Comparison of ENCODE assay signal across 8 cellular contexts in genomic region chr19:1905071-1905862, GRCh38. TPM values are rescaled to one million over a fixed set of nuclear protein-coding genes. Genes with fewer than 3 reads are reported as not detected.
DNase-seq lines count a peak whose midpoint lies in the region; ATAC-seq, FAIRE-seq and TF ChIP-seq lines count a peak whose summit lies in the region.

ADAT3 (plus strand) TSS chr19:1905399; CDS start chr19:1912048, 6,649 bp downstream.
A gene with protein sequence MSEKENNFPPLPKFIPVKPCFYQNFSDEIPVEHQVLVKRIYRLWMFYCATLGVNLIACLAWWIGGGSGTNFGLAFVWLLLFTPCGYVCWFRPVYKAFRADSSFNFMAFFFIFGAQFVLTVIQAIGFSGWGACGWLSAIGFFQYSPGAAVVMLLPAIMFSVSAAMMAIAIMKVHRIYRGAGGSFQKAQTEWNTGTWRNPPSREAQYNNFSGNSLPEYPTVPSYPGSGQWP (plus strand): TSS chr19:1905399. CDS start chr19:1915020, 9,621 bp downstream.

- peak within 1 kb of the TSS; percentile 94 for H3K4me3 Mint-ChIP-seq in type B pancreatic cell

- no peaks in the 10 kb centered on the region for H3K27me3 ChIP-seq in heart left ventricle

- H3K4me1 Mint-ChIP-seq in type B pancreatic cell (ENCODE audit: unreplicated experiment), result peaks cover 15% of the 10 kb centered on the region

- H3K36me3 Mint-ChIP-seq in type B pancreatic cell, result peaks cover 6% of the 10 kb centered on the region

- ATAC-seq in HG02870 (IDR thresholded peaks at IDR 0.05; ENCODE audit: unreplicated experiment), result peak; percentile 68
- ATAC-seq in heart left ventricle, result peak; percentile 96 to 99 (median 98)

- TF ChIP-seq CTCF in heart left ventricle (IDR thresholded peaks at IDR 0.05) (no peak), type B pancreatic cell (conservative IDR thresholded peaks at IDR 0.05) (no peak)

- H3K36me3 ChIP-seq in heart left ventricle, result peaks cover 0 to 10% (median 0%) of the 10 kb centered on the region in 9 donors

- intact Hi-C loops in heart left ventricle (cut with DNase I), result no loop called here

- TF ChIP-seq POLR2A in GM12891 (IDR thresholded peaks at IDR 0.05; ENCODE audit: low read depth, low read length) (peak; percentile 28; the same call in 1 of the 2 replicates), heart left ventricle (IDR thresholded peaks at IDR 0.05) (peak in 1 of 2 donors; percentile 83)

- H3K27me3 Mint-ChIP-seq in type B pancreatic cell, result no peaks in the 10 kb centered on the region

- H3K9me3 Mint-ChIP-seq in type B pancreatic cell, result no peaks in the 10 kb centered on the region

- H3K27ac ChIP-seq in heart left ventricle, result peak within 1 kb of the TSS; percentile 41 to 95 (median 84)

- DNase-seq in GM12891 (ENCODE audit: insufficient read length, low spot score) (peak; percentile 92), NCI-H146 treated with DMSO at 0.1 percent for 48 hours (lab: John Stamatoyannopoulos, UW; ENCODE audit: unreplicated experiment) (peak; percentile 82), T-helper 1 cell (peak; percentile 95 to 99 (median 98)), amniotic epithelial cell (ENCODE audit: low read depth) (peak; percentile 98), heart left ventricle (peak; percentile 99 to 100 (median 100)), pons (ENCODE audit: low spot score) (peak; percentile 97), type B pancreatic cell (ENCODE audit: extremely low spot score, unreplicated experiment) (peak; percentile 99)

- peak; percentile 100 for FAIRE-seq in GM12891 (lab: Jason Lieb, UNC)

- peak within 1 kb of the TSS; percentile 46 to 90 (median 72) for H3K4me3 ChIP-seq in heart left ventricle

- H3K4me1 ChIP-seq in heart left ventricle, result peaks cover 0 to 66% (median 10%) of the 10 kb centered on the region in 12 donors

- WGBS in heart left ventricle, 4 donors, result 1 to 3% (median 1%) methylated on average over 25 to 93 of the region's 93 CpGs

- H3K9me3 ChIP-seq in heart left ventricle, result no peaks in the 10 kb centered on the region

- H3K27ac Mint-ChIP-seq in type B pancreatic cell, result peak within 1 kb of the TSS; percentile 97

TF ChIP-seq in GM12891, 5 proteins besides CTCF, POLR2A, EP300 and RAD21:
- TF ChIP-seq POLR2AphosphoS5 (IDR thresholded peaks at IDR 0.05; ENCODE audit: low read depth, low read length) (peak; percentile 56), POU2F2 (IDR thresholded peaks at IDR 0.05; ENCODE audit: low read depth, low read length) (no peak)

RNA-seq across cellular contexts. Expression of gene ADAT3, which starts in this region (rescaled TPM):
- polyA plus RNA-seq in GM12891 (2012; ENCODE audit: low read depth, missing spikeins), result 3.9 TPM
- 1 to 10 TPM; 1.2 to 5.1 (median 1.9) TPM for total RNA-seq in heart left ventricle
- polyA plus RNA-seq in heart left ventricle, result 1 to 10 TPM; 1.6 to 3.1 TPM
- 12.1 and 13.9 TPM in 2 replicates for total RNA-seq in type B pancreatic cell (ENCODE audit: low replicate concordance)

RNA-seq across cellular contexts. Expression of the second gene that starts in this region (rescaled TPM):
- 22.1 TPM for polyA plus RNA-seq in GM12891 (2012; ENCODE audit: low read depth, missing spikeins)
- total RNA-seq in heart left ventricle (10 to 100 TPM; 13.5 to 38.8 (median 19.1) TPM), type B pancreatic cell (ENCODE audit: low replicate concordance) (76.9 and 90.6 TPM in 2 replicates)
- polyA plus RNA-seq in heart left ventricle, result 10 to 100 TPM; 15.4 to 28.3 TPM

Comparison
In these comparisons a context has a peak if more than half of its experiments do, and no peak if none do; other contexts are left out.
1. Peak in every context shown above with its lines: DNase-seq, ATAC-seq, H3K4me3 ChIP-seq and H3K27ac ChIP-seq.